In genomic region chr4:139876328-139876941, GRCh38 we compare ENCODE assay signal across 12 cellular contexts.
DNase-seq lines count a peak whose midpoint lies in the region; ATAC-seq and TF ChIP-seq lines count a peak whose summit lies in the region.
"Had no signal": no experiment of that assay in that cellular context is flagged by ENCODE, and none has a peak within 500 bp of the region (broad histone marks: within the 10 kb centered on the region; RNA-seq: fewer than 3 reads in every experiment).

No MANE protein-coding gene starts in this region.

- peaks cover 5% of the 10 kb centered on the region; the same call in 1 of the 2 replicates for H3K9me3 ChIP-seq in Loucy (ENCODE audit: insufficient read depth, low read depth, low read length)
- H3K9me3 ChIP-seq in neural progenitor cell (ENCODE audit: low read depth) = no peaks in the 10 kb centered on the region
- H3K9me3 ChIP-seq: uterus had no signal

- in situ Hi-C loops in KBM-7 (cut with MboI; ENCODE audit: low pct_unique_long_range_greater_than_20kb, low sequenced_read_pairs) = no loop called here

- H3K4me1 ChIP-seq in Loucy (ENCODE audit: insufficient read depth, low read length, poor library complexity, severe bottlenecking) (peaks cover 17% of the 10 kb centered on the region), foreskin keratinocyte (peaks cover 11% of the 10 kb centered on the region), neural progenitor cell (peaks cover 36% of the 10 kb centered on the region)
- H3K4me1 ChIP-seq: uterus had no signal

- H4K20me1 ChIP-seq in Loucy (ENCODE audit: insufficient read depth, low read length, poor library complexity, severe bottlenecking) (no peaks in the 10 kb centered on the region), neural progenitor cell (ENCODE audit: low read depth) (peaks cover 10% of the 10 kb centered on the region)

- no peaks in the 10 kb centered on the region for H3K27me3 ChIP-seq in Loucy (ENCODE audit: insufficient read depth, low read length, poor library complexity, severe bottlenecking)
- no peaks in the 10 kb centered on the region for H3K27me3 ChIP-seq in foreskin keratinocyte
- H3K27me3 ChIP-seq in neural progenitor cell = no peaks in the 10 kb centered on the region
- H3K27me3 ChIP-seq: uterus had no signal

- H3K9me3 Mint-ChIP-seq in neural progenitor cell = peaks cover 3% of the 10 kb centered on the region
- no peaks in the 10 kb centered on the region for H3K9me3 Mint-ChIP-seq in activated CD4-positive, alpha-beta memory T cell treated with anti-CD3 and anti-CD28 coated beads, Interleukin-2, amount 10 ng/mL, durations not matched to agents 7 days and 5 days

- peaks cover 4% of the 10 kb centered on the region for H3K27me3 Mint-ChIP-seq in neural progenitor cell (ENCODE audit: insufficient read depth, low read depth)
- peaks cover 8% of the 10 kb centered on the region for H3K27me3 Mint-ChIP-seq in activated CD4-positive, alpha-beta memory T cell treated with anti-CD3 and anti-CD28 coated beads, Interleukin-2, amount 10 ng/mL, durations not matched to agents 7 days and 5 days

- no peak overlapping the region for H3K27ac Mint-ChIP-seq in neural progenitor cell
- no peak overlapping the region for H3K27ac Mint-ChIP-seq in activated CD4-positive, alpha-beta memory T cell treated with anti-CD3 and anti-CD28 coated beads, Interleukin-2, amount 10 ng/mL, durations not matched to agents 7 days and 5 days

- H3K79me2 ChIP-seq in Loucy (ENCODE audit: insufficient read depth, low read length) (no peaks in the 10 kb centered on the region; the same call in 1 of the 2 replicates), neural progenitor cell (ENCODE audit: low read depth) (no peaks in the 10 kb centered on the region)

- CTCF ChIA-PET in activated CD4-positive, alpha-beta memory T cell treated with anti-CD3 and anti-CD28 coated beads, Interleukin-2, amount 10 ng/mL, durations not matched to agents 7 days and 5 days (lab: Charles Lee) = interaction anchor here (1.0 kb wide), 1 partner anchor 106 kb away, joined by 3 read pairs; no protein-coding TSS in a partner anchor

- no peaks in the 10 kb centered on the region for H3F3A ChIP-seq in Loucy (ENCODE audit: low read depth)
- H3F3A ChIP-seq in neural progenitor cell (ENCODE audit: low read depth) = peaks cover 38% of the 10 kb centered on the region

- H3K4me2 ChIP-seq in Loucy (ENCODE audit: low read depth, low read length, poor library complexity, severe bottlenecking) (no peak overlapping the region), neural progenitor cell (peak overlapping the region; percentile 48)

- no peaks in the 10 kb centered on the region for H3K9me2 ChIP-seq in Loucy (replicated peaks; ENCODE audit: low read depth, low read length)

- peak; percentile 43 for ATAC-seq in foreskin keratinocyte

- H3K27ac ChIP-seq in foreskin keratinocyte (no peak overlapping the region), neural progenitor cell (peak overlapping the region; percentile 80)
- H3K27ac ChIP-seq: uterus had no signal

- H3K36me3 ChIP-seq in Loucy (ENCODE audit: insufficient read depth, low read length) (no peaks in the 10 kb centered on the region), neural progenitor cell (no peaks in the 10 kb centered on the region)
- H3K36me3 ChIP-seq: uterus had no signal

- peaks cover 3% of the 10 kb centered on the region for H3K36me3 Mint-ChIP-seq in neural progenitor cell
- H3K36me3 Mint-ChIP-seq in activated CD4-positive, alpha-beta memory T cell treated with anti-CD3 and anti-CD28 coated beads, Interleukin-2, amount 10 ng/mL, durations not matched to agents 7 days and 5 days (ENCODE audit: low read depth) = peaks cover 2% of the 10 kb centered on the region

- peaks cover 51% of the 10 kb centered on the region for H3K4me1 Mint-ChIP-seq in neural progenitor cell
- peaks cover 16% of the 10 kb centered on the region for H3K4me1 Mint-ChIP-seq in activated CD4-positive, alpha-beta memory T cell treated with anti-CD3 and anti-CD28 coated beads, Interleukin-2, amount 10 ng/mL, durations not matched to agents 7 days and 5 days

- TF ChIP-seq CTCF in Loucy (conservative IDR thresholded peaks at IDR 0.05; ENCODE audit: low read length) (0 out of 2 replicates have a peak, but pooled peaks have one; percentile 28), foreskin keratinocyte (conservative IDR thresholded peaks at IDR 0.05) (peak; percentile 36), neural progenitor cell (IDR thresholded peaks at IDR 0.05) (no peak)

- POLR2A ChIA-PET in activated CD4-positive, alpha-beta memory T cell treated with anti-CD3 and anti-CD28 coated beads, Interleukin-2, amount 10 ng/mL, durations not matched to agents 7 days and 5 days (lab: Charles Lee) = no interaction called here

- H3K9ac ChIP-seq in Loucy (ENCODE audit: low read depth, low read length, poor library complexity, severe bottlenecking) (no peak overlapping the region), neural progenitor cell (no peak overlapping the region)

- no peak overlapping the region for H3K4me3 Mint-ChIP-seq in neural progenitor cell
- no peak overlapping the region for H3K4me3 Mint-ChIP-seq in activated CD4-positive, alpha-beta memory T cell treated with anti-CD3 and anti-CD28 coated beads, Interleukin-2, amount 10 ng/mL, durations not matched to agents 7 days and 5 days

- DNase-seq in NCI-H2107 treated with DMSO at 0.1 percent for 48 hours (lab: John Stamatoyannopoulos, UW; ENCODE audit: unreplicated experiment) = peak; percentile 6
- no peak for DNase-seq in NCI-H2107 (lab: John Stamatoyannopoulos, UW)
- peak in 1 of 2 donors; percentile 26 for DNase-seq in foreskin keratinocyte
- no peak for DNase-seq in neural progenitor cell (ENCODE audit: low spot score)
- DNase-seq in cortex of kidney (lab: John Stamatoyannopoulos, UW) = no peak
- DNase-seq in KBM-7 = no peak
- no peak for DNase-seq in activated CD4-positive, alpha-beta memory T cell treated with anti-CD3 and anti-CD28 coated beads, Interleukin-2, amount 10 ng/mL, durations not matched to agents 7 days and 5 days
- DNase-seq: head of caudate nucleus, IMR-90, SW 1271, uterus had no signal

- H3K4me3 ChIP-seq in Loucy (ENCODE audit: low read length, poor library complexity, severe bottlenecking) = no peak overlapping the region
- no peak overlapping the region for H3K4me3 ChIP-seq in neural progenitor cell
- H3K4me3 ChIP-seq: uterus had no signal

- H2AFZ ChIP-seq in Loucy (ENCODE audit: low read length) = no peak overlapping the region
- H2AFZ ChIP-seq in neural progenitor cell (replicated peaks) = no peak overlapping the region
